ENCODE assay signal across 20 cellular contexts in genomic region chr2:61187069-61187468, GRCh38.
"Had no signal": no experiment of that assay in that cellular context is flagged by ENCODE, and none has a peak within 500 bp of the region (broad histone marks: within the 10 kb centered on the region; RNA-seq: fewer than 3 reads in every experiment).

No MANE protein-coding gene starts in this region.

- H3K9me3 ChIP-seq: left lung, neutrophil, pancreas, psoas muscle, right atrium auricular region, vagina had no signal

- H3K9me3 Mint-ChIP-seq: mesothelial cell of epicardium; naive thymus-derived CD8-positive, alpha-beta T cell; stimulated activated naive B cell treated with anti-CD40 and anti-IgM and Interleukin-4, amounts not matched to agents 10 μg/mL and 1 μg/mL and 100 μg/mL, for 72 hours had no signal

- ATAC-seq: foreskin keratinocyte; left lung; naive thymus-derived CD8-positive, alpha-beta T cell; pancreas; psoas muscle; stimulated activated naive B cell treated with anti-CD40 and anti-IgM and Interleukin-4, amounts not matched to agents 10 μg/mL and 1 μg/mL and 100 μg/mL, for 72 hours had no signal

- DNase-seq: activated CD8-positive, alpha-beta memory T cell treated with anti-CD3 and anti-CD28 coated beads for 24 hours; activated CD8-positive, alpha-beta memory T cell treated with anti-CD3 and anti-CD28 coated beads, Interleukin-2, amount 50 U/mL, for 4 hours; activated gamma-delta T cell; amygdala; cerebellar nuclear complex; cortex of kidney; erythroblast; foreskin keratinocyte; left lung; naive thymus-derived CD8-positive, alpha-beta T cell; pancreas; psoas muscle; stimulated activated CD4-positive, alpha-beta T cell treated with anti-CD3 and anti-CD28 coated beads, Interleukin-12 subunit alpha, Interleukin-12 subunit beta, amount 100 ng/mL, for 4 hours; stimulated activated naive B cell treated with anti-CD40 and anti-IgM and Interleukin-4, amounts not matched to agents 10 μg/mL and 1 μg/mL and 100 μg/mL, for 72 hours; T1000; trophoblast cell had no signal

- H3K27me3 Mint-ChIP-seq: naive thymus-derived CD8-positive, alpha-beta T cell; stimulated activated naive B cell treated with anti-CD40 and anti-IgM and Interleukin-4, amounts not matched to agents 10 μg/mL and 1 μg/mL and 100 μg/mL, for 72 hours had no signal

- H3K27ac Mint-ChIP-seq: mesothelial cell of epicardium had no signal

- H3K4me3 Mint-ChIP-seq: mesothelial cell of epicardium; naive thymus-derived CD8-positive, alpha-beta T cell; stimulated activated naive B cell treated with anti-CD40 and anti-IgM and Interleukin-4, amounts not matched to agents 10 μg/mL and 1 μg/mL and 100 μg/mL, for 72 hours had no signal
